Comparison of ENCODE assay signal across 9 cellular contexts in the genomic region with DNA sequence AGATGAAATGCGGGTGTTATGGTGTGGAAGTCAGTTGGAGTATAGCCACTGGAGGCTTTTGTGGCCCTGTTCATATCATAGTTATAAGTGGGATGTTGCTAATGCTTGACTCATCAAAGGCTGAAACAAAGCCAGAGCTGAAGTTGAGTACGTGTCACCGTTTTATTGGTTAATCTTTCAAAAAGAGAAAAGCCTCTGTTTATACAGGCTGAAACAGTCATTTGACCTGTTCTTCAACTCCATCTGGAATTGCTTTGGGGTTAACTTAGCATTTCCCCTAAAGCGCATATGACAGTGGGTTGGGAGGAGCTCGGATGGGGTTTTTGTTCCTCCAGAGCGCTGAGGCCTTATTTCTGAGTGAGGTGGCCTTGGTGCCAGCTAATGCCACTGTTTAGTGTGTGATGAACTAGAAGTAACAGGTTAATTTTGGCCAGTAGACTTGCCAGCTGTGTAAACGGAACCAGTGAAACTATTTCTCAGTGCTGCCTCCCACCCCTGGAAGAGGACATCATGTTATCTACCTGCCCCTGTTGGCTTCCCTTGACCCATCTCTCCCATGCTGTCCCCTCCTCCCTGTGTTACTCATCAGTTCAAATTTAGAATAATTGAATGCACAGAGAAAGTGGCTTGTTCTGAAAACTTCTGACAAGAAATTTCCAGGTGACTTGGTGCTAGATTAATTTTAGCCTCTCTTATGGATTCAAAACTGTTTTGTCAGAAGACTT. TPM values are rescaled to one million over a fixed set of nuclear protein-coding genes. Genes with fewer than 3 reads are reported as not detected.
DNase-seq lines count a peak whose midpoint lies in the region; ATAC-seq and TF ChIP-seq lines count a peak whose summit lies in the region.
"Had no signal": no experiment of that assay in that cellular context is flagged by ENCODE, and none has a peak within 500 bp of the region (broad histone marks: within the 10 kb centered on the region; RNA-seq: fewer than 3 reads in every experiment).

No MANE protein-coding gene starts in this region.

- peak overlapping the region; percentile 6 for H3K4me3 ChIP-seq in brain microvascular endothelial cell (ENCODE audit: low read depth, low read length)
- no peak overlapping the region for H3K4me3 ChIP-seq in SJCRH30

- DNase-seq in COR-L47 (lab: John Stamatoyannopoulos, UW) (peak; percentile 5), LHCN-M2 (ENCODE audit: low read depth) (peak; percentile 99), brain microvascular endothelial cell (peak; percentile 99), lung microvascular endothelial cell (ENCODE audit: low read depth in 2 of 2) (peak; percentile 97 to 98), SJCRH30 (no peak), GF-D8 (lab: John Stamatoyannopoulos, UW) (no peak)
- DNase-seq: T-helper 9 cell had no signal

- ATAC-seq in GM18861 (IDR thresholded peaks at IDR 0.05; ENCODE audit: unreplicated experiment): no peak
- ATAC-seq in GM21737 (IDR thresholded peaks at IDR 0.05; ENCODE audit: unreplicated experiment): no peak

- no peaks in the 10 kb centered on the region for H3K27me3 ChIP-seq in brain microvascular endothelial cell (replicated peaks)
- H3K27me3 ChIP-seq in SJCRH30: no peaks in the 10 kb centered on the region

- H3K36me3 ChIP-seq in brain microvascular endothelial cell (replicated peaks) (peaks cover 20% of the 10 kb centered on the region), SJCRH30 (peaks cover 76% of the 10 kb centered on the region)

- in situ Hi-C loops in brain microvascular endothelial cell (cut with HindIII; ENCODE audit: low pct_ligation_motif_present, low sequenced_read_pairs): no loop called here

- H3K27ac ChIP-seq in brain microvascular endothelial cell (peak overlapping the region; percentile 96), SJCRH30 (no peak overlapping the region)

- H3K4me1 ChIP-seq in SJCRH30: no peaks in the 10 kb centered on the region

- TF ChIP-seq CTCF in brain microvascular endothelial cell (IDR thresholded peaks at IDR 0.05; ENCODE audit: low read depth, low read length, missing control alignments): no peak

- H3K9me3 ChIP-seq in SJCRH30 (replicated peaks): no peaks in the 10 kb centered on the region

RNA-seq across cellular contexts. Expression of gene MTAP, which starts 34.2 kb away (rescaled TPM):
- total RNA-seq in LHCN-M2 (2014; rRNA removed) (60.0 and 67.5 TPM in 2 replicates), lung microvascular endothelial cell (11.1 and 13.3 TPM in 2 replicates)
- 11.7 TPM for polyA plus RNA-seq in LHCN-M2 (2012)
- total RNA-seq in SJCRH30 (2014; rRNA removed; shearing (Covaris generic)): 50.5 and 53.1 TPM in 2 replicates

Comparison
In these comparisons a context has a peak if more than half of its experiments do, and no peak if none do; other contexts are left out.
1. DNase-seq: peak in COR-L47 (single experiment), LHCN-M2 (single experiment), brain microvascular endothelial cell (single experiment) and lung microvascular endothelial cell (2 of 2); none in SJCRH30 (0 of 2) and GF-D8 (single experiment).